ENCODE assay signal across 8 cellular contexts in genomic region chr20:50762435-50763201, GRCh38. TPM values are rescaled to one million over a fixed set of nuclear protein-coding genes. Genes with fewer than 3 reads are reported as not detected.
DNase-seq lines count a peak whose midpoint lies in the region; ATAC-seq and TF ChIP-seq lines count a peak whose summit lies in the region.

No MANE protein-coding gene starts in this region.

- H3K9me3 ChIP-seq in PC-9 (ENCODE audit: insufficient read depth, low read depth): no peaks in the 10 kb centered on the region

- H3K36me3 ChIP-seq in PC-9 (ENCODE audit: low read depth): no peaks in the 10 kb centered on the region

- peak; percentile 45 for ATAC-seq in omental fat pad (ENCODE audit: low FRiP score)
- ATAC-seq in HG02981 (IDR thresholded peaks at IDR 0.05; ENCODE audit: unreplicated experiment): no peak
- ATAC-seq in activated T-helper 17 cell treated with anti-CD3 and anti-CD28 coated beads, Interleukin-2, amount 50 U/mL, for 72 hours (replicated peaks): no peak
- ATAC-seq in GM19035 (IDR thresholded peaks at IDR 0.05; ENCODE audit: unreplicated experiment): no peak

- peak overlapping the region; percentile 22; the same call in 1 of the 2 replicates for H3K4me3 ChIP-seq in PC-9

- POLR2A ChIA-PET in PC-9 (lab: Charles Lee; ENCODE audit: unreplicated experiment): interaction anchor here (0.6 to 0.7 kb wide), 3 partner anchors 22 to 99 kb away, joined by 3 to 30 read pairs (median 7); no protein-coding TSS in a partner anchor

- H3K4me1 ChIP-seq in PC-9 (replicated peaks; ENCODE audit: insufficient read depth): peaks cover 64% of the 10 kb centered on the region

- no peaks in the 10 kb centered on the region for H3K4me1 Mint-ChIP-seq in activated T-helper 17 cell treated with anti-CD3 and anti-CD28 coated beads, Interleukin-2, amount 50 U/mL, for 72 hours

- H3K27ac ChIP-seq in PC-9: peak overlapping the region; percentile 96

- no peak for TF ChIP-seq CTCF in PC-9 (conservative IDR thresholded peaks at IDR 0.05)
- TF ChIP-seq CTCF in omental fat pad (IDR thresholded peaks at IDR 0.05): no peak

- intact Hi-C loops in PC-9 (cut with micrococcal nuclease; ENCODE audit: unreplicated experiment): loop anchor here (2.0 to 10.0 kb wide), 3 partner anchors 28 to 1200 kb away; no protein-coding TSS in a partner anchor

- H3K79me2 ChIP-seq in PC-9 (ENCODE audit: low read depth): no peaks in the 10 kb centered on the region

- H3F3A ChIP-seq in PC-9 (ENCODE audit: insufficient read depth, low read depth): peaks cover 76% of the 10 kb centered on the region

- BruUV-seq in PC-9 (replicated peaks; lab: Mats Ljungman, UMichigan): no TSS peak

- H2AFZ ChIP-seq in PC-9: peak overlapping the region; percentile 20; the same call in 1 of the 2 replicates

- H3K36me3 Mint-ChIP-seq in activated T-helper 17 cell treated with anti-CD3 and anti-CD28 coated beads, Interleukin-2, amount 50 U/mL, for 72 hours (ENCODE audit: low read depth): no peaks in the 10 kb centered on the region

- H3K4me3 Mint-ChIP-seq in activated T-helper 17 cell treated with anti-CD3 and anti-CD28 coated beads, Interleukin-2, amount 50 U/mL, for 72 hours: no peak overlapping the region

- peaks cover 9% of the 10 kb centered on the region for H3K27me3 Mint-ChIP-seq in activated T-helper 17 cell treated with anti-CD3 and anti-CD28 coated beads, Interleukin-2, amount 50 U/mL, for 72 hours

- H3K4me2 ChIP-seq in PC-9: peak overlapping the region; percentile 75

- no peak overlapping the region for H3K27ac Mint-ChIP-seq in activated T-helper 17 cell treated with anti-CD3 and anti-CD28 coated beads, Interleukin-2, amount 50 U/mL, for 72 hours

- H3K27me3 ChIP-seq in PC-9 (ENCODE audit: insufficient read depth, low read depth): no peaks in the 10 kb centered on the region

- H3K9me3 Mint-ChIP-seq in activated T-helper 17 cell treated with anti-CD3 and anti-CD28 coated beads, Interleukin-2, amount 50 U/mL, for 72 hours: no peaks in the 10 kb centered on the region

- CTCF ChIA-PET in PC-9 (lab: Charles Lee): interaction anchor here (0.5 to 0.9 kb wide), 2 partner anchors 25 to 135 kb away, joined by 3 to 4 read pairs; no protein-coding TSS in a partner anchor

- DNase-seq in AG20443 (ENCODE audit: low spot score) (peak; percentile 60), PC-9 (peak; percentile 50 to 72), fibroblast of the conjunctiva (ENCODE audit: low read depth) (peak; percentile 36), omental fat pad (ENCODE audit: low spot score) (peak; percentile 34)
- no peak for DNase-seq in NK-92 treated with Interleukin-12 subunit alpha and Interleukin-12 subunit beta, amount 100 ng/mL, for 24 hours (lab: John Stamatoyannopoulos, UW)

- H3K9me2 ChIP-seq in PC-9 (ENCODE audit: insufficient read depth): no peaks in the 10 kb centered on the region

- no peaks in the 10 kb centered on the region for H4K20me1 ChIP-seq in PC-9 (ENCODE audit: insufficient read depth)

RNA-seq across cellular contexts. Expression of gene PARD6B, which starts 31.2 kb away (rescaled TPM):
- total RNA-seq in PC-9 (2021): 52.2 and 80.3 TPM in 2 replicates
- total RNA-seq in omental fat pad: 10 to 100 TPM in 1 of 4 donors, 1 to 10 TPM in 3; 1.1 to 20.5 (median 5.9) TPM
- 1 to 10 TPM; 3.2 to 7.8 TPM for total RNA-seq in activated T-helper 17 cell treated with anti-CD3 and anti-CD28 coated beads, Interleukin-2, amount 50 U/mL, for 72 hours

RNA-seq across cellular contexts. Expression of gene BCAS4, which starts 32.2 kb away (rescaled TPM):
- total RNA-seq in PC-9 (2021) (7.6 and 12.4 TPM in 2 replicates), omental fat pad (1 to 10 TPM; 1.4 to 6.5 (median 3.1) TPM)
- 1 to 10 TPM; 3.8 to 9.7 TPM for total RNA-seq in activated T-helper 17 cell treated with anti-CD3 and anti-CD28 coated beads, Interleukin-2, amount 50 U/mL, for 72 hours
